ENCODE assay signal across 1 cellular context in the genomic region with DNA sequence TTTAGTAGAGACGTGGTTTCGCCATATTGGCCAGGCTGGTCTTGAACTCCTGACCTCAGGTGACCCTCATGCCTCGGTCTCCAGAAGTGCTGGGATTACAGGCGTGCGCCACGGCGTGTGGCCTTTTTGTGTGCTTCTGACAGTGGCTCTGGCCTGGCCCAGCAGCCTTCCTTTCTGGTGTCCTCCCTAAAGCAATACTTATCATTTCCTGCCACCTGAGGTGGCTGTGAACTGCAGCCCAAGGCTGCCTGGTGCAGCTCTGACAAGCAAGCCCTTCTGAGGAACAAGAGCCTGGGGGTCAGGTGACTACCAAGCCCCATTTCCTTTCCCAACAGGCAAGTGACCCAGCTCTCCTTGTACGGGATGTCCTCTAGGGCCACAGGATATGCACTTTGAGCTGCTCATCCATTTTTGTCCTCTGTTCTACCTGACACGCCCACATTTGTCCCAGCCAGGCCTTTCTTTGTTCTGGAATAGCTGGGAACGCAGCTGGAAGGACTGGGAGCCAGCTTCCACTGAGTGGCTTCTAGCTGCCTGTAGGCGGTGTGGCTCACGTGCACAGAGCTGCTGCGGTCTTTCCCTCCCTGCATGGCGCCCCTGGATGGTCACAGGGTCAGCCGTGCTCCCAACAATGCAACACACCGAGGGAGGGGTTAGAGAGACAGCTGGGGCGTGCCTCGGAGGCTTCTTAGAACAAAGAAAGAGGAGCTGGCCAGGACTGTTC.
TF ChIP-seq lines count a peak whose summit lies in the region.

No MANE protein-coding gene starts in this region.

TF ChIP-seq in GM23338, 12 proteins besides CTCF, POLR2A, EP300 and RAD21 (continued from another document):
- TF ChIP-seq, protein P1, sequence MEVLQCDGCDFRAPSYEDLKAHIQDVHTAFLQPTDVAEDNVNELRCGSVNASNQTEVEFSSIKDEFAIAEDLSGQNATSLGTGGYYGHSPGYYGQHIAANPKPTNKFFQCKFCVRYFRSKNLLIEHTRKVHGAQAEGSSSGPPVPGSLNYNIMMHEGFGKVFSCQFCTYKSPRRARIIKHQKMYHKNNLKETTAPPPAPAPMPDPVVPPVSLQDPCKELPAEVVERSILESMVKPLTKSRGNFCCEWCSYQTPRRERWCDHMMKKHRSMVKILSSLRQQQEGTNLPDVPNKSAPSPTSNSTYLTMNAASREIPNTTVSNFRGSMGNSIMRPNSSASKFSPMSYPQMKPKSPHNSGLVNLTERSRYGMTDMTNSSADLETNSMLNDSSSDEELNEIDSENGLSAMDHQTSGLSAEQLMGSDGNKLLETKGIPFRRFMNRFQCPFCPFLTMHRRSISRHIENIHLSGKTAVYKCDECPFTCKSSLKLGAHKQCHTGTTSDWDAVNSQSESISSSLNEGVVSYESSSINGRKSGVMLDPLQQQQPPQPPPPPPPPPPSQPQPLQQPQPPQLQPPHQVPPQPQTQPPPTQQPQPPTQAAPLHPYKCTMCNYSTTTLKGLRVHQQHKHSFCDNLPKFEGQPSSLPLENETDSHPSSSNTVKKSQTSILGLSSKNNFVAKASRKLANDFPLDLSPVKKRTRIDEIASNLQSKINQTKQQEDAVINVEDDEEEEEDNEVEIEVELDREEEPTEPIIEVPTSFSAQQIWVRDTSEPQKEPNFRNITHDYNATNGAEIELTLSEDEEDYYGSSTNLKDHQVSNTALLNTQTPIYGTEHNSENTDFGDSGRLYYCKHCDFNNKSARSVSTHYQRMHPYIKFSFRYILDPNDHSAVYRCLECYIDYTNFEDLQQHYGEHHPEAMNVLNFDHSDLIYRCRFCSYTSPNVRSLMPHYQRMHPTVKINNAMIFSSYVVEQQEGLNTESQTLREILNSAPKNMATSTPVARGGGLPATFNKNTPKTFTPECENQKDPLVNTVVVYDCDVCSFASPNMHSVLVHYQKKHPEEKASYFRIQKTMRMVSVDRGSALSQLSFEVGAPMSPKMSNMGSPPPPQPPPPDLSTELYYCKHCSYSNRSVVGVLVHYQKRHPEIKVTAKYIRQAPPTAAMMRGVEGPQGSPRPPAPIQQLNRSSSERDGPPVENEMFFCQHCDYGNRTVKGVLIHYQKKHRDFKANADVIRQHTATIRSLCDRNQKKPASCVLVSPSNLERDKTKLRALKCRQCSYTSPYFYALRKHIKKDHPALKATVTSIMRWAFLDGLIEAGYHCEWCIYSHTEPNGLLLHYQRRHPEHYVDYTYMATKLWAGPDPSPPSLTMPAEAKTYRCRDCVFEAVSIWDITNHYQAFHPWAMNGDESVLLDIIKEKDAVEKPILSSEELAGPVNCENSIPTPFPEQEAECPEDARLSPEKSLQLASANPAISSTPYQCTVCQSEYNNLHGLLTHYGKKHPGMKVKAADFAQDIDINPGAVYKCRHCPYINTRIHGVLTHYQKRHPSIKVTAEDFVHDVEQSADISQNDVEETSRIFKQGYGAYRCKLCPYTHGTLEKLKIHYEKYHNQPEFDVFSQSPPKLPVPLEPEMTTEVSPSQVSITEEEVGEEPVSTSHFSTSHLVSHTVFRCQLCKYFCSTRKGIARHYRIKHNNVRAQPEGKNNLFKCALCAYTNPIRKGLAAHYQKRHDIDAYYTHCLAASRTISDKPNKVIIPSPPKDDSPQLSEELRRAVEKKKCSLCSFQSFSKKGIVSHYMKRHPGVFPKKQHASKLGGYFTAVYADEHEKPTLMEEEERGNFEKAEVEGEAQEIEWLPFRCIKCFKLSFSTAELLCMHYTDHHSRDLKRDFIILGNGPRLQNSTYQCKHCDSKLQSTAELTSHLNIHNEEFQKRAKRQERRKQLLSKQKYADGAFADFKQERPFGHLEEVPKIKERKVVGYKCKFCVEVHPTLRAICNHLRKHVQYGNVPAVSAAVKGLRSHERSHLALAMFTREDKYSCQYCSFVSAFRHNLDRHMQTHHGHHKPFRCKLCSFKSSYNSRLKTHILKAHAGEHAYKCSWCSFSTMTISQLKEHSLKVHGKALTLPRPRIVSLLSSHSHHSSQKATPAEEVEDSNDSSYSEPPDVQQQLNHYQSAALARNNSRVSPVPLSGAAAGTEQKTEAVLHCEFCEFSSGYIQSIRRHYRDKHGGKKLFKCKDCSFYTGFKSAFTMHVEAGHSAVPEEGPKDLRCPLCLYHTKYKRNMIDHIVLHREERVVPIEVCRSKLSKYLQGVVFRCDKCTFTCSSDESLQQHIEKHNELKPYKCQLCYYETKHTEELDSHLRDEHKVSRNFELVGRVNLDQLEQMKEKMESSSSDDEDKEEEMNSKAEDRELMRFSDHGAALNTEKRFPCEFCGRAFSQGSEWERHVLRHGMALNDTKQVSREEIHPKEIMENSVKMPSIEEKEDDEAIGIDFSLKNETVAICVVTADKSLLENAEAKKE (CRISPR knock-in tag; IDR thresholded peaks at IDR 0.05) = no peak
- no peak for TF ChIP-seq POLR2AphosphoS5 (IDR thresholded peaks at IDR 0.05; ENCODE audit: low read depth)
- TF ChIP-seq, protein P2, sequence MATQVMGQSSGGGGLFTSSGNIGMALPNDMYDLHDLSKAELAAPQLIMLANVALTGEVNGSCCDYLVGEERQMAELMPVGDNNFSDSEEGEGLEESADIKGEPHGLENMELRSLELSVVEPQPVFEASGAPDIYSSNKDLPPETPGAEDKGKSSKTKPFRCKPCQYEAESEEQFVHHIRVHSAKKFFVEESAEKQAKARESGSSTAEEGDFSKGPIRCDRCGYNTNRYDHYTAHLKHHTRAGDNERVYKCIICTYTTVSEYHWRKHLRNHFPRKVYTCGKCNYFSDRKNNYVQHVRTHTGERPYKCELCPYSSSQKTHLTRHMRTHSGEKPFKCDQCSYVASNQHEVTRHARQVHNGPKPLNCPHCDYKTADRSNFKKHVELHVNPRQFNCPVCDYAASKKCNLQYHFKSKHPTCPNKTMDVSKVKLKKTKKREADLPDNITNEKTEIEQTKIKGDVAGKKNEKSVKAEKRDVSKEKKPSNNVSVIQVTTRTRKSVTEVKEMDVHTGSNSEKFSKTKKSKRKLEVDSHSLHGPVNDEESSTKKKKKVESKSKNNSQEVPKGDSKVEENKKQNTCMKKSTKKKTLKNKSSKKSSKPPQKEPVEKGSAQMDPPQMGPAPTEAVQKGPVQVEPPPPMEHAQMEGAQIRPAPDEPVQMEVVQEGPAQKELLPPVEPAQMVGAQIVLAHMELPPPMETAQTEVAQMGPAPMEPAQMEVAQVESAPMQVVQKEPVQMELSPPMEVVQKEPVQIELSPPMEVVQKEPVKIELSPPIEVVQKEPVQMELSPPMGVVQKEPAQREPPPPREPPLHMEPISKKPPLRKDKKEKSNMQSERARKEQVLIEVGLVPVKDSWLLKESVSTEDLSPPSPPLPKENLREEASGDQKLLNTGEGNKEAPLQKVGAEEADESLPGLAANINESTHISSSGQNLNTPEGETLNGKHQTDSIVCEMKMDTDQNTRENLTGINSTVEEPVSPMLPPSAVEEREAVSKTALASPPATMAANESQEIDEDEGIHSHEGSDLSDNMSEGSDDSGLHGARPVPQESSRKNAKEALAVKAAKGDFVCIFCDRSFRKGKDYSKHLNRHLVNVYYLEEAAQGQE (IDR thresholded peaks at IDR 0.05; ENCODE audit: unreplicated experiment) = no peak
- no peak for TF ChIP-seq CREB1 (CRISPR knock-in tag; IDR thresholded peaks at IDR 0.05; ENCODE audit: low read depth)
TF ChIP-seq in GM23338: peak in this region for 0.
